In genomic region chr1:1332774-1333480, GRCh38 we compare ENCODE assay signal across 9 cellular contexts. TPM values are rescaled to one million over a fixed set of nuclear protein-coding genes. Genes with fewer than 3 reads are reported as not detected.
DNase-seq lines count a peak whose midpoint lies in the region; ATAC-seq and TF ChIP-seq lines count a peak whose summit lies in the region.
"Had no signal": no experiment of that assay in that cellular context is flagged by ENCODE, and none has a peak within 500 bp of the region (broad histone marks: within the 10 kb centered on the region; RNA-seq: fewer than 3 reads in every experiment).

No MANE protein-coding gene starts in this region.

- H3K36me3 ChIP-seq in right lobe of liver, result peaks cover 0 to 3% (median 2%) of the 10 kb centered on the region in 4 donors

- DNase-seq in Daoy (ENCODE audit: low read depth), result peak; percentile 47
- peak; percentile 90 for DNase-seq in SW480 (ENCODE audit: low spot score)
- peak in 2 of 3 donors; percentile 75 to 80 for DNase-seq in right lobe of liver
- no peak for DNase-seq in NCI-H2227 treated with DMSO at 0.1 percent for 48 hours (lab: John Stamatoyannopoulos, UW)
- no peak for DNase-seq in superior temporal gyrus (ENCODE audit: extremely low spot score)
- DNase-seq: activated CD8-positive, alpha-beta T cell treated with anti-CD3 and anti-CD28 coated beads for 36 hours; Caco-2; islet precursor cell had no signal

- whole genome bisulfite sequencing in right lobe of liver (ENCODE audit: insufficient coverage, low coverage, low lambda C conversion rate, missing lambda C conversion rate), result 24% methylated on average over 11 of the region's 48 CpGs

- TF ChIP-seq POLR2A in right lobe of liver (IDR thresholded peaks at IDR 0.05), result peak; percentile 30

- H3K4me1 ChIP-seq in right lobe of liver, result peaks cover 0 to 5% (median 0%) of the 10 kb centered on the region in 4 donors
- H3K4me1 ChIP-seq: Caco-2 had no signal

- no peak overlapping the region for H3K27ac ChIP-seq in right lobe of liver

- ATAC-seq in right lobe of liver (peak; percentile 42 to 61 (median 56)), HG03457 (IDR thresholded peaks at IDR 0.05; ENCODE audit: unreplicated experiment) (no peak)
- ATAC-seq: activated CD8-positive, alpha-beta T cell treated with anti-CD3 and anti-CD28 coated beads for 36 hours had no signal

- H3K9me3 ChIP-seq in right lobe of liver, result no peaks in the 10 kb centered on the region
- H3K9me3 ChIP-seq: Caco-2 had no signal

- TF ChIP-seq CTCF in right lobe of liver (IDR thresholded peaks at IDR 0.05), result no peak

- intact Hi-C loops in right lobe of liver (cut with DNase I), result no loop called here

- H3K4me3 ChIP-seq in right lobe of liver, result no peak overlapping the region

- H3K27me3 ChIP-seq in right lobe of liver, result no peaks in the 10 kb centered on the region

RNA-seq across cellular contexts. Expression of gene TAS1R3, which starts 1.8 kb away (rescaled TPM):
- under 0.01 TPM in 1 of 2 replicates, not detected in the other for total RNA-seq in Daoy (2014; rRNA removed; shearing (Covaris generic))
- total RNA-seq in right lobe of liver, result 1 to 10 TPM in 2 of 6 experiments, under 1 TPM in 4; 0.10 to 2.7 (median 0.33) TPM

RNA-seq across cellular contexts. Expression of gene CPTP, which starts 8.3 kb away (rescaled TPM):
- 7.0 and 12.9 TPM in 2 replicates for total RNA-seq in Daoy (2014; rRNA removed; shearing (Covaris generic))
- 10 to 100 TPM; 26.9 to 57.7 (median 33.1) TPM for total RNA-seq in right lobe of liver

RNA-seq across cellular contexts. Expression of gene INTS11, which starts 8.5 kb away (rescaled TPM):
- 76.5 and 95.7 TPM in 2 replicates for total RNA-seq in Daoy (2014; rRNA removed; shearing (Covaris generic))
- 10 to 100 TPM; 35.1 to 52.4 (median 43.5) TPM for total RNA-seq in right lobe of liver

RNA-seq across cellular contexts. Expression of gene DVL1, which starts 16.3 kb away (rescaled TPM):
- 44.4 and 65.5 TPM in 2 replicates for total RNA-seq in Daoy (2014; rRNA removed; shearing (Covaris generic))
- total RNA-seq in right lobe of liver, result 10 to 100 TPM; 32.7 to 54.6 (median 41.2) TPM

RNA-seq across cellular contexts. Expression of gene PUSL1, which starts 24.5 kb away (rescaled TPM):
- total RNA-seq in Daoy (2014; rRNA removed; shearing (Covaris generic)), result 18.8 and 39.8 TPM in 2 replicates
- 10 to 100 TPM in 2 of 6 experiments, 1 to 10 TPM in 4; 5.6 to 21.6 (median 8.4) TPM for total RNA-seq in right lobe of liver

Comparison
In these comparisons a context has a peak if more than half of its experiments do, and no peak if none do; other contexts are left out.
1. DNase-seq: peak in Daoy (single experiment), SW480 (single experiment) and right lobe of liver (2 of 3); none in NCI-H2227 treated with DMSO at 0.1 percent for 48 hours (single experiment) and superior temporal gyrus (single experiment).